Comparison of ENCODE assay signal across 2 cellular contexts in genomic region chr12:58544281-58544680, GRCh38.
TF ChIP-seq lines count a peak whose summit lies in the region.

No MANE protein-coding gene starts in this region.

TF ChIP-seq in GM23338, 12 proteins besides CTCF, POLR2A, EP300 and RAD21:
- no peak for TF ChIP-seq CREB1 (CRISPR knock-in tag; IDR thresholded peaks at IDR 0.05; ENCODE audit: low read depth)
- TF ChIP-seq ZNF114 (CRISPR knock-in tag; IDR thresholded peaks at IDR 0.05): no peak
- TF ChIP-seq EZH2phosphoT487 (IDR thresholded peaks at IDR 0.05; ENCODE audit: unreplicated experiment): no peak
- TF ChIP-seq ZNF331 (CRISPR knock-in tag; IDR thresholded peaks at IDR 0.05; ENCODE audit: low read depth): no peak
- no peak for TF ChIP-seq STAT1 (IDR thresholded peaks at IDR 0.05; ENCODE audit: unreplicated experiment)
- TF ChIP-seq JUNB (IDR thresholded peaks at IDR 0.05; ENCODE audit: unreplicated experiment): no peak
- TF ChIP-seq NANOG (IDR thresholded peaks at IDR 0.05; ENCODE audit: borderline replicate concordance): no peak
- TF ChIP-seq POLR2AphosphoS5 (IDR thresholded peaks at IDR 0.05; ENCODE audit: low read depth): no peak
- TF ChIP-seq, protein P1, sequence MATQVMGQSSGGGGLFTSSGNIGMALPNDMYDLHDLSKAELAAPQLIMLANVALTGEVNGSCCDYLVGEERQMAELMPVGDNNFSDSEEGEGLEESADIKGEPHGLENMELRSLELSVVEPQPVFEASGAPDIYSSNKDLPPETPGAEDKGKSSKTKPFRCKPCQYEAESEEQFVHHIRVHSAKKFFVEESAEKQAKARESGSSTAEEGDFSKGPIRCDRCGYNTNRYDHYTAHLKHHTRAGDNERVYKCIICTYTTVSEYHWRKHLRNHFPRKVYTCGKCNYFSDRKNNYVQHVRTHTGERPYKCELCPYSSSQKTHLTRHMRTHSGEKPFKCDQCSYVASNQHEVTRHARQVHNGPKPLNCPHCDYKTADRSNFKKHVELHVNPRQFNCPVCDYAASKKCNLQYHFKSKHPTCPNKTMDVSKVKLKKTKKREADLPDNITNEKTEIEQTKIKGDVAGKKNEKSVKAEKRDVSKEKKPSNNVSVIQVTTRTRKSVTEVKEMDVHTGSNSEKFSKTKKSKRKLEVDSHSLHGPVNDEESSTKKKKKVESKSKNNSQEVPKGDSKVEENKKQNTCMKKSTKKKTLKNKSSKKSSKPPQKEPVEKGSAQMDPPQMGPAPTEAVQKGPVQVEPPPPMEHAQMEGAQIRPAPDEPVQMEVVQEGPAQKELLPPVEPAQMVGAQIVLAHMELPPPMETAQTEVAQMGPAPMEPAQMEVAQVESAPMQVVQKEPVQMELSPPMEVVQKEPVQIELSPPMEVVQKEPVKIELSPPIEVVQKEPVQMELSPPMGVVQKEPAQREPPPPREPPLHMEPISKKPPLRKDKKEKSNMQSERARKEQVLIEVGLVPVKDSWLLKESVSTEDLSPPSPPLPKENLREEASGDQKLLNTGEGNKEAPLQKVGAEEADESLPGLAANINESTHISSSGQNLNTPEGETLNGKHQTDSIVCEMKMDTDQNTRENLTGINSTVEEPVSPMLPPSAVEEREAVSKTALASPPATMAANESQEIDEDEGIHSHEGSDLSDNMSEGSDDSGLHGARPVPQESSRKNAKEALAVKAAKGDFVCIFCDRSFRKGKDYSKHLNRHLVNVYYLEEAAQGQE (IDR thresholded peaks at IDR 0.05; ENCODE audit: unreplicated experiment): no peak
- TF ChIP-seq ZNF462 (CRISPR knock-in tag; IDR thresholded peaks at IDR 0.05): no peak
- TF ChIP-seq ETS1 (IDR thresholded peaks at IDR 0.05): no peak
- no peak for TF ChIP-seq EZH2 (IDR thresholded peaks at IDR 0.05; ENCODE audit: low read depth, unreplicated experiment)

TF ChIP-seq in H1, 55 proteins besides CTCF, POLR2A, EP300 and RAD21:
- no peak for TF ChIP-seq GTF2F1 (IDR thresholded peaks at IDR 0.05; ENCODE audit: borderline replicate concordance, low read depth, low read length)
- TF ChIP-seq TCF12 (IDR thresholded peaks at IDR 0.05; ENCODE audit: low read depth, low read length): no peak
TF ChIP-seq in H1: peak in this region for 0.
